Comparison of ENCODE assay signal across 8 cellular contexts in genomic region chr1:109910963-109911798, GRCh38. TPM values are rescaled to one million over a fixed set of nuclear protein-coding genes. Genes with fewer than 3 reads are reported as not detected.
DNase-seq lines count a peak whose midpoint lies in the region; ATAC-seq and TF ChIP-seq lines count a peak whose summit lies in the region.

No MANE protein-coding gene starts in this region.

- H3K9ac ChIP-seq in HUES6 (ENCODE audit: low read length) (peak overlapping the region; percentile 71), iPS-15b (ENCODE audit: low read depth, low read length) (no peak overlapping the region)

- peaks cover 54% of the 10 kb centered on the region for H3K27me3 ChIP-seq in HUES6 (ENCODE audit: control insufficient read depth, insufficient read depth, low read length)
- peaks cover 42% of the 10 kb centered on the region for H3K27me3 ChIP-seq in iPS-15b (ENCODE audit: control insufficient read depth, insufficient read depth, low read length)
- peaks cover 0 to 45% (median 0%) of the 10 kb centered on the region in 7 donors for H3K27me3 ChIP-seq in spleen (replicated peaks in 1 of 7)

- peaks cover 41% of the 10 kb centered on the region for H3K27me3 Mint-ChIP-seq in Calu3 (ENCODE audit: unreplicated experiment)
- no peaks in the 10 kb centered on the region for H3K27me3 Mint-ChIP-seq in activated naive CD8-positive, alpha-beta T cell

- H3K36me3 Mint-ChIP-seq in Calu3 (ENCODE audit: insufficient read depth, unreplicated experiment) = peaks cover 7% of the 10 kb centered on the region
- peaks cover 8% of the 10 kb centered on the region for H3K36me3 Mint-ChIP-seq in activated naive CD8-positive, alpha-beta T cell

- no peaks in the 10 kb centered on the region for H3K9me3 Mint-ChIP-seq in Calu3 (ENCODE audit: low read depth, unreplicated experiment)
- no peaks in the 10 kb centered on the region for H3K9me3 Mint-ChIP-seq in activated naive CD8-positive, alpha-beta T cell (ENCODE audit: low read depth)

- H3K27ac ChIP-seq in HUES6 (ENCODE audit: low read depth, low read length) (no peak overlapping the region), spleen (peak overlapping the region; percentile 35 to 88 (median 81))

- H3K27ac Mint-ChIP-seq in Calu3 (ENCODE audit: unreplicated experiment) = no peak overlapping the region
- H3K27ac Mint-ChIP-seq in activated naive CD8-positive, alpha-beta T cell = peak overlapping the region; percentile 93

- TF ChIP-seq POLR2A in spleen (IDR thresholded peaks at IDR 0.05) = no peak

- TF ChIP-seq CTCF in Calu3 (IDR thresholded peaks at IDR 0.05; ENCODE audit: unreplicated experiment) = no peak
- no peak for TF ChIP-seq CTCF in spleen (IDR thresholded peaks at IDR 0.05 in 8 of 11, conservative IDR thresholded peaks at IDR 0.05 in 3 of 11)

- no peak for DNase-seq in Calu3
- peak; percentile 85 for DNase-seq in spleen
- no peak for DNase-seq in SIG-M5 (lab: John Stamatoyannopoulos, UW)

- H3K4me3 Mint-ChIP-seq in Calu3 (ENCODE audit: low read depth, unreplicated experiment) = peak overlapping the region; percentile 77
- peak overlapping the region; percentile 93 for H3K4me3 Mint-ChIP-seq in activated naive CD8-positive, alpha-beta T cell

- H3K4me1 ChIP-seq in HUES6 (ENCODE audit: control insufficient read depth, insufficient read depth, low read length) = peaks cover 35% of the 10 kb centered on the region
- H3K4me1 ChIP-seq in iPS-15b (ENCODE audit: control insufficient read depth, insufficient read depth, low read length) = peaks cover 6% of the 10 kb centered on the region
- peaks cover 21 to 93% (median 68%) of the 10 kb centered on the region in 6 donors for H3K4me1 ChIP-seq in spleen

- CTCF ChIA-PET in Calu3 (lab: Charles Lee) = no interaction called here

- H3K4me1 Mint-ChIP-seq in Calu3 (ENCODE audit: low read depth, unreplicated experiment) = peaks cover 15% of the 10 kb centered on the region
- peaks cover 54% of the 10 kb centered on the region for H3K4me1 Mint-ChIP-seq in activated naive CD8-positive, alpha-beta T cell (ENCODE audit: low read depth)

- H3K9me3 ChIP-seq in HUES6 (ENCODE audit: control insufficient read depth, insufficient read depth, low read depth, low read length) = no peaks in the 10 kb centered on the region
- no peaks in the 10 kb centered on the region for H3K9me3 ChIP-seq in iPS-15b (ENCODE audit: control insufficient read depth, insufficient read depth, low read length)
- no peaks in the 10 kb centered on the region for H3K9me3 ChIP-seq in spleen

- intact Hi-C loops in Calu3 (cut with micrococcal nuclease; ENCODE audit: unreplicated experiment) = loop anchor here (10.0 kb wide), 1 partner anchor 126 kb away; no protein-coding TSS in a partner anchor
- intact Hi-C loops in spleen (cut with DNase I; ENCODE audit: low total_unique reads) = no loop called here

- H3K36me3 ChIP-seq in HUES6 (ENCODE audit: control insufficient read depth, insufficient read depth, low read length) = no peaks in the 10 kb centered on the region
- no peaks in the 10 kb centered on the region for H3K36me3 ChIP-seq in iPS-15b (ENCODE audit: control insufficient read depth, insufficient read depth, low read length)
- peaks cover 0 to 22% (median 3%) of the 10 kb centered on the region in 6 donors for H3K36me3 ChIP-seq in spleen

- BruUV-seq in Calu3 (replicated peaks; lab: Mats Ljungman, UMichigan) = no TSS peak

- ATAC-seq in HG03175 (IDR thresholded peaks at IDR 0.05; ENCODE audit: unreplicated experiment) (no peak), HG03520 (IDR thresholded peaks at IDR 0.05; ENCODE audit: unreplicated experiment) (no peak)

- WGBS in spleen, 5 donors = 3 to 13% (median 5%) methylated on average over 10 to 70 of the region's 70 CpGs

- peak overlapping the region; percentile 83 for H3K4me3 ChIP-seq in HUES6 (ENCODE audit: low read depth, low read length)
- peak overlapping the region; percentile 65 for H3K4me3 ChIP-seq in iPS-15b (ENCODE audit: low read depth, low read length)
- peak overlapping the region; percentile 44 to 88 (median 63) for H3K4me3 ChIP-seq in spleen

RNA-seq across cellular contexts. Expression of gene CSF1, which starts 0.5 kb away (rescaled TPM):
- total RNA-seq in Calu3 (2022) (10.8 and 11.1 TPM in 2 replicates), spleen (100 to 1,000 TPM in 4 of 7 donors, 10 to 100 TPM in 3; 54.2 to 207 (median 112) TPM)
- 10 to 100 TPM in 1 of 3 donors, 1 to 10 TPM in 2; 5.8 to 17.3 (median 8.1) TPM for polyA plus RNA-seq in spleen
